Comparison of ENCODE assay signal across 13 cellular contexts in genomic region chr2:135840601-135841000, GRCh38. TPM values are rescaled to one million over a fixed set of nuclear protein-coding genes. Genes with fewer than 3 reads are reported as not detected.
DNase-seq lines count a peak whose midpoint lies in the region; ATAC-seq and TF ChIP-seq lines count a peak whose summit lies in the region.
"Had no signal": no experiment of that assay in that cellular context is flagged by ENCODE, and none has a peak within 500 bp of the region (broad histone marks: within the 10 kb centered on the region; RNA-seq: fewer than 3 reads in every experiment).

No MANE protein-coding gene starts in this region.

- 64% methylated on average over 2 of the region's 2 CpGs for WGBS in esophagus muscularis mucosa

- POLR2A ChIA-PET in T-cell (lab: Charles Lee): interaction anchor here in 1 of 2 donors (0.6 kb wide), 2 partner anchors 28 to 441 kb away, joined by 4 to 8 read pairs; no protein-coding TSS in a partner anchor

- intact Hi-C loops in esophagus muscularis mucosa (cut with DNase I): no loop called here

- H3K36me3 ChIP-seq in esophagus muscularis mucosa: peaks cover 11 to 39% (median 21%) of the 10 kb centered on the region in 4 donors

- TF ChIP-seq CTCF in esophagus muscularis mucosa (IDR thresholded peaks at IDR 0.05) (no peak), nephron (IDR thresholded peaks at IDR 0.05; ENCODE audit: unreplicated experiment in 3 of 3) (no peak)

- CTCF ChIA-PET in T-cell (lab: Charles Lee): no interaction called here

- H3K9me3 ChIP-seq in esophagus muscularis mucosa: no peaks in the 10 kb centered on the region

- peaks cover 4 to 19% (median 16%) of the 10 kb centered on the region in 4 donors for H3K4me1 ChIP-seq in esophagus muscularis mucosa

- peak overlapping the region in 1 of 4 donors; percentile 7 for H3K4me3 ChIP-seq in esophagus muscularis mucosa

- no peaks in the 10 kb centered on the region for H3K27me3 ChIP-seq in esophagus muscularis mucosa

- peaks cover 44% of the 10 kb centered on the region for H3K36me3 Mint-ChIP-seq in T-cell
- peaks cover 37% of the 10 kb centered on the region for H3K36me3 Mint-ChIP-seq in nephron (ENCODE audit: low read depth)

- no peak for TF ChIP-seq EP300 in esophagus muscularis mucosa (IDR thresholded peaks at IDR 0.05)

- H3K4me1 Mint-ChIP-seq in T-cell: peaks cover 12 to 23% (median 15%) of the 10 kb centered on the region in 3 donors
- H3K4me1 Mint-ChIP-seq in nephron: peaks cover 29% of the 10 kb centered on the region

- no peaks in the 10 kb centered on the region for H3K9me3 Mint-ChIP-seq in T-cell
- H3K9me3 Mint-ChIP-seq in nephron: no peaks in the 10 kb centered on the region

- ATAC-seq in T-cell (replicated peaks in 1 of 4) (no peak), GM18517 (IDR thresholded peaks at IDR 0.05; ENCODE audit: unreplicated experiment) (no peak), GM21737 (IDR thresholded peaks at IDR 0.05; ENCODE audit: unreplicated experiment) (no peak)
- ATAC-seq: HCT116 had no signal

- no peak for TF ChIP-seq POLR2A in esophagus muscularis mucosa (IDR thresholded peaks at IDR 0.05; ENCODE audit: low read depth)

- H3K27ac Mint-ChIP-seq in T-cell (peak overlapping the region; percentile 26 to 45), nephron (peak overlapping the region; percentile 11 to 83 (median 75))

- DNase-seq in EH (ENCODE audit: low read depth) (peak; percentile 46), T-cell (no peak), esophagus muscularis mucosa (ENCODE audit: extremely low spot score) (peak; percentile 60), NCI-H526 (lab: John Stamatoyannopoulos, UW) (no peak), HuH-7 (ENCODE audit: low spot score) (no peak)
- DNase-seq: DMS79 treated with DMSO at 0.1 percent for 48 hours; NCI-H2227 treated with DMSO at 0.1 percent for 48 hours; stimulated activated CD4-positive, alpha-beta T cell treated with anti-CD3 and anti-CD28 coated beads, Interleukin-12 subunit alpha, Interleukin-12 subunit beta, amount 100 ng/mL, for 4 hours had no signal

- peak overlapping the region in 3 of 4 donors; percentile 18 to 43 (median 28) for H3K27ac ChIP-seq in esophagus muscularis mucosa (replicated peaks in 1 of 4)
- H3K27ac ChIP-seq: epithelial cell of prostate had no signal

- H3K4me3 Mint-ChIP-seq in T-cell (no peak overlapping the region), nephron (no peak overlapping the region)

- no peaks in the 10 kb centered on the region for H3K27me3 Mint-ChIP-seq in T-cell
- no peaks in the 10 kb centered on the region for H3K27me3 Mint-ChIP-seq in nephron (ENCODE audit: low read depth)

RNA-seq across cellular contexts. Expression of gene LCT, which starts 3.6 kb away (rescaled TPM):
- total RNA-seq in T-cell (under 1 TPM; 0.03 to 0.26 (median 0.10) TPM), esophagus muscularis mucosa (not detected)

RNA-seq across cellular contexts. Expression of gene MCM6, which starts 35.6 kb away (rescaled TPM):
- total RNA-seq in T-cell (10 to 100 TPM; 20.8 to 29.2 (median 26.1) TPM), esophagus muscularis mucosa (10 to 100 TPM in 1 of 4 donors, 1 to 10 TPM in 3; 7.5 to 10.1 (median 9.3) TPM)

Comparison
In these comparisons a context has a peak if more than half of its experiments do, and no peak if none do; other contexts are left out.
1. DNase-seq: peak in EH (single experiment) and esophagus muscularis mucosa (single experiment); none in T-cell (0 of 34), NCI-H526 (0 of 2) and HuH-7 (single experiment).